In genomic region chr17:5182597-5183409, GRCh38 we compare ENCODE assay signal across 25 cellular contexts. TPM values are rescaled to one million over a fixed set of nuclear protein-coding genes. Genes with fewer than 3 reads are reported as not detected.
DNase-seq lines count a peak whose midpoint lies in the region; ATAC-seq, FAIRE-seq and TF ChIP-seq lines count a peak whose summit lies in the region.
"Had no signal": no experiment of that assay in that cellular context is flagged by ENCODE, and none has a peak within 500 bp of the region (broad histone marks: within the 10 kb centered on the region; RNA-seq: fewer than 3 reads in every experiment).

No MANE protein-coding gene starts in this region.

- H4K20me1 ChIP-seq in HepG2 (ENCODE audit: insufficient read depth, low read length) = no peaks in the 10 kb centered on the region

- H3K36me3 Mint-ChIP-seq in central memory CD8-positive, alpha-beta T cell (ENCODE audit: insufficient read depth) = peaks cover 19% of the 10 kb centered on the region
- H3K36me3 Mint-ChIP-seq in mesothelial cell of epicardium = peaks cover 84% of the 10 kb centered on the region

- TF ChIP-seq EP300 in HepG2 (IDR thresholded peaks at IDR 0.05; ENCODE audit: low read depth in 2 of 2, low read length in 2 of 2) (no peak), HepG2 (CRISPR knock-in tag; IDR thresholded peaks at IDR 0.05; ENCODE audit: borderline replicate concordance) (no peak)

- POLR2A ChIA-PET in HepG2 (lab: Yijun Ruan, JAX) = no interaction called here

- TF ChIP-seq CTCF in liver (IDR thresholded peaks at IDR 0.05; ENCODE audit: low read depth, low read length, missing input control) (no peak), HepG2 (CRISPR knock-in tag; IDR thresholded peaks at IDR 0.05) (no peak), mesothelial cell of epicardium (IDR thresholded peaks at IDR 0.05; ENCODE audit: unreplicated experiment) (no peak)

- H3K4me1 ChIP-seq in liver (ENCODE audit: control insufficient read depth in 4 of 4, insufficient read depth in 4 of 4, low read length in 3 of 4) (no peaks in the 10 kb centered on the region), HepG2 (ENCODE audit: insufficient read depth, low read length) (no peaks in the 10 kb centered on the region)
- H3K4me1 ChIP-seq: heart left ventricle, upper lobe of right lung had no signal

- CTCF ChIA-PET in HepG2 (lab: Yijun Ruan, JAX; ENCODE audit: low intra/inter-chr PET ratio, low total read pairs) = no interaction called here

- no TSS peak for BruUV-seq in HepG2 (replicated peaks; lab: Mats Ljungman, UMichigan)

- no peak overlapping the region for H3K4me2 ChIP-seq in HepG2 (ENCODE audit: low read depth, low read length)

- no peaks in the 10 kb centered on the region for H3K27me3 ChIP-seq in liver (ENCODE audit: control insufficient read depth in 4 of 4, insufficient read depth in 4 of 4, low read length in 3 of 4)
- no peaks in the 10 kb centered on the region for H3K27me3 ChIP-seq in HepG2 (ENCODE audit: control insufficient read depth in 1 of 2, insufficient read depth in 2 of 2, low read length in 2 of 2)
- H3K27me3 ChIP-seq: heart left ventricle, upper lobe of right lung had no signal

- H3K4me3 Mint-ChIP-seq in central memory CD8-positive, alpha-beta T cell = peak overlapping the region; percentile 20
- no peak overlapping the region for H3K4me3 Mint-ChIP-seq in mesothelial cell of epicardium
- H3K4me3 Mint-ChIP-seq: dendritic cell treated with granulocyte-macrophage colony-stimulating factor and Interleukin-4, amounts not matched to agents 40 ng/mL and 50 ng/mL, for 4 days had no signal

- H3K27me3 Mint-ChIP-seq in central memory CD8-positive, alpha-beta T cell = no peaks in the 10 kb centered on the region
- H3K27me3 Mint-ChIP-seq in mesothelial cell of epicardium (ENCODE audit: low read depth) = no peaks in the 10 kb centered on the region
- H3K27me3 Mint-ChIP-seq: dendritic cell treated with granulocyte-macrophage colony-stimulating factor and Interleukin-4, amounts not matched to agents 40 ng/mL and 50 ng/mL, for 4 days had no signal

- TF ChIP-seq POLR2A in HepG2 (IDR thresholded peaks at IDR 0.05; ENCODE audit: insufficient read depth in 1 of 2, low read depth in 2 of 2, low read length in 2 of 2) = no peak

- no peak overlapping the region for H2AFZ ChIP-seq in HepG2 (ENCODE audit: low read length)

- H3K4me1 Mint-ChIP-seq in central memory CD8-positive, alpha-beta T cell = peaks cover 6% of the 10 kb centered on the region
- H3K4me1 Mint-ChIP-seq in mesothelial cell of epicardium = no peaks in the 10 kb centered on the region

- WGBS in liver = 99% methylated on average over 6 of the region's 6 CpGs
- 76% methylated on average over 6 of the region's 6 CpGs for WGBS in HepG2 (ENCODE audit: low lambda C conversion rate)

- TF ChIP-seq RAD21 in liver (IDR thresholded peaks at IDR 0.05) (no peak), HepG2 (CRISPR knock-in tag; IDR thresholded peaks at IDR 0.05) (no peak)

- peak overlapping the region in 2 of 3 donors; percentile 64 to 68 for H3K4me3 ChIP-seq in liver (ENCODE audit: low read depth in 1 of 3, low read length in 3 of 3)
- H3K4me3 ChIP-seq in HepG2 (replicated peaks in 1 of 3; ENCODE audit: insufficient read depth in 1 of 3, low read depth in 2 of 3, low read length in 3 of 3) = no peak overlapping the region
- H3K4me3 ChIP-seq: heart left ventricle, upper lobe of right lung had no signal

- no peak for FAIRE-seq in HepG2 (lab: Jason Lieb, UNC)
- FAIRE-seq: GM18507 had no signal

- ATAC-seq in HepG2 = no peak
- no peak for ATAC-seq in central memory CD8-positive, alpha-beta T cell (replicated peaks; ENCODE audit: extremely low read depth, poor library complexity, severe bottlenecking)
- ATAC-seq in GM19395 (IDR thresholded peaks at IDR 0.05; ENCODE audit: unreplicated experiment) = no peak
- ATAC-seq: heart left ventricle, left ventricle myocardium superior, upper lobe of right lung had no signal

- H3K9me3 Mint-ChIP-seq in central memory CD8-positive, alpha-beta T cell = peaks cover 25% of the 10 kb centered on the region
- peaks cover 66% of the 10 kb centered on the region for H3K9me3 Mint-ChIP-seq in mesothelial cell of epicardium

- H3K36me3 ChIP-seq in liver (ENCODE audit: control insufficient read depth in 4 of 4, insufficient read depth in 3 of 4, low read depth in 1 of 4, low read length in 3 of 4) = peaks cover 0 to 18% (median 1%) of the 10 kb centered on the region in 4 donors
- H3K36me3 ChIP-seq in HepG2 (replicated peaks in 1 of 2; ENCODE audit: control insufficient read depth in 1 of 2, insufficient read depth in 2 of 2, low read length in 2 of 2) = no peaks in the 10 kb centered on the region
- H3K36me3 ChIP-seq: upper lobe of right lung had no signal

- H3K9me3 ChIP-seq in liver (ENCODE audit: control insufficient read depth in 4 of 4, low read length in 3 of 4) = peaks cover 52 to 89% (median 62%) of the 10 kb centered on the region in 4 donors
- peaks cover 31% of the 10 kb centered on the region for H3K9me3 ChIP-seq in HepG2 (ENCODE audit: low read length)

- peak overlapping the region; percentile 57 for H3K27ac Mint-ChIP-seq in central memory CD8-positive, alpha-beta T cell (ENCODE audit: low read depth)
- H3K27ac Mint-ChIP-seq in mesothelial cell of epicardium = peak overlapping the region; percentile 22
- H3K27ac Mint-ChIP-seq: dendritic cell treated with granulocyte-macrophage colony-stimulating factor and Interleukin-4, amounts not matched to agents 40 ng/mL and 50 ng/mL, for 4 days had no signal

- intact Hi-C loops in HepG2 (cut with micrococcal nuclease; ENCODE audit: unreplicated experiment) = no loop called here

- H3K27ac ChIP-seq in liver (ENCODE audit: low read depth in 1 of 2, low read length in 2 of 2) (no peak overlapping the region), HepG2 (ENCODE audit: extremely low read length, insufficient read depth, low read length) (no peak overlapping the region)
- H3K27ac ChIP-seq: heart left ventricle, upper lobe of right lung had no signal

- no peak overlapping the region for H3K9ac ChIP-seq in liver (ENCODE audit: low read depth in 1 of 2, low read length in 2 of 2)
- H3K9ac ChIP-seq in HepG2 (ENCODE audit: insufficient read depth, low read depth, low read length) = no peak overlapping the region

- in situ Hi-C loops in HepG2 (cut with HindIII; ENCODE audit: extremely low pct_ligation_motif_present, low pct_unique_long_range_greater_than_20kb) = no loop called here

- no peak for DNase-seq in HepG2 (ENCODE audit: low spot score)
- no peak for DNase-seq in central memory CD8-positive, alpha-beta T cell (ENCODE audit: low spot score in 2 of 2)
- no peak for DNase-seq in mesothelial cell of epicardium (ENCODE audit: low spot score in 2 of 2, unreplicated experiment in 2 of 2)
- no peak for DNase-seq in NCI-H526 (lab: John Stamatoyannopoulos, UW)
- no peak for DNase-seq in NCI-H345 treated with DMSO at 0.1 percent for 48 hours (lab: John Stamatoyannopoulos, UW; ENCODE audit: unreplicated experiment)
- DNase-seq: activated CD4-positive, alpha-beta T cell treated with anti-CD3 and anti-CD28 coated beads, Interleukin-2, amount 50 U/mL, for 4 hours; activated CD8-positive, alpha-beta memory T cell treated with anti-CD3 and anti-CD28 coated beads, Interleukin-2, amount 50 U/mL, for 48 hours; activated effector memory CD4-positive, alpha-beta T cell treated with Interleukin-2 at 50 U/mL for 16 hours; DMS153; HCEC 1CT; heart left ventricle; left ventricle myocardium superior; NCI-H146; NCI-H524 treated with DMSO at 0.1 percent for 48 hours; retina; T-helper 9 cell; upper lobe of right lung had no signal

- H3K79me2 ChIP-seq in HepG2 (ENCODE audit: insufficient read depth, low read length) = no peaks in the 10 kb centered on the region

RNA-seq across cellular contexts. Expression of gene ZNF594, which starts 8.9 kb away (rescaled TPM):
- total RNA-seq in liver (1 to 10 TPM; 6.7 to 7.4 TPM), HepG2 (2016; rRNA removed; fragmentation: Illumina TruSeq; extraction: Trizol) (9.0 and 9.6 TPM in 2 replicates), mesothelial cell of epicardium (18.3 to 21.0 TPM (median 18.9 TPM) in 3 replicates)
- polyA plus RNA-seq in liver (1 to 10 TPM in 1 of 2 donors, under 1 TPM in 1; 0.76 to 1.5 TPM), HepG2 (2011; rRNA removed) (2.9 TPM in 2 replicates)
- total RNA-seq in HepG2 (2016; cell fraction: cytosol; rRNA removed; fragmentation: Illumina TruSeq; extraction: Trizol; ENCODE audit: low read depth) = 1.1 and 2.2 TPM in 2 replicates
- total RNA-seq in HepG2 (2016; cell fraction: insoluble cytoplasmic fraction; rRNA removed; fragmentation: Illumina TruSeq; extraction: Trizol) = 9.2 and 10.9 TPM in 2 replicates
- total RNA-seq in HepG2 (2016; cell fraction: membrane; rRNA removed; fragmentation: Illumina TruSeq; extraction: Trizol) = 4.9 and 5.1 TPM in 2 replicates
- total RNA-seq in HepG2 (2016; cell fraction: nucleus; rRNA removed; fragmentation: Illumina TruSeq; extraction: Trizol) = 13.9 and 16.3 TPM in 2 replicates
- polyA plus RNA-seq in HepG2 (2011; cell fraction: cytosol; rRNA removed) = 1.3 and 1.8 TPM in 2 replicates
- polyA plus RNA-seq in HepG2 (2011; cell fraction: nucleus; rRNA removed) = 9.2 and 9.7 TPM in 2 replicates
- polyA plus RNA-seq in HepG2 (2012) = 3.0 and 3.4 TPM in 2 replicates
- 0.53 and 0.61 TPM in 2 replicates for polyA plus RNA-seq in HepG2 (2016; cell fraction: cytosol; fragmentation: Illumina TruSeq; extraction: Trizol; ENCODE audit: low read depth)
- polyA plus RNA-seq in HepG2 (2016; cell fraction: insoluble cytoplasmic fraction; fragmentation: Illumina TruSeq; extraction: Trizol; ENCODE audit: low read depth) = 4.1 and 4.2 TPM in 2 replicates
- polyA plus RNA-seq in HepG2 (2016; cell fraction: membrane; fragmentation: Illumina TruSeq; extraction: Trizol; ENCODE audit: low read depth) = 1.00 and 1.7 TPM in 2 replicates
- polyA plus RNA-seq in HepG2 (2016; cell fraction: nucleus; fragmentation: Illumina TruSeq; extraction: Trizol; ENCODE audit: insufficient read depth, low read depth) = 15.7 and 18.5 TPM in 2 replicates
- 3.6 and 5.3 TPM in 2 replicates for polyA minus RNA-seq in HepG2 (2011; rRNA and poly(A)+ RNA removed; ENCODE audit: low replicate concordance)
- 3.0 and 3.5 TPM in 2 replicates for polyA minus RNA-seq in HepG2 (2011; cell fraction: cytosol; rRNA and poly(A)+ RNA removed)
- 14.4 and 19.0 TPM in 2 replicates for polyA minus RNA-seq in HepG2 (2011; cell fraction: nucleus; rRNA and poly(A)+ RNA removed)

RNA-seq across cellular contexts. Expression of gene SCIMP, which starts 51.9 kb away (rescaled TPM):
- total RNA-seq in liver (1 to 10 TPM; 3.9 to 5.7 TPM), HepG2 (2016; rRNA removed; fragmentation: Illumina TruSeq; extraction: Trizol) (not detected in 2 replicates), mesothelial cell of epicardium (not detected in 3 replicates)
- polyA plus RNA-seq in liver (1 to 10 TPM; 3.0 TPM), HepG2 (2011; rRNA removed) (not detected in 2 replicates)
- not detected in 2 replicates for total RNA-seq in HepG2 (2016; cell fraction: cytosol; rRNA removed; fragmentation: Illumina TruSeq; extraction: Trizol; ENCODE audit: low read depth)
- total RNA-seq in HepG2 (2016; cell fraction: insoluble cytoplasmic fraction; rRNA removed; fragmentation: Illumina TruSeq; extraction: Trizol) = not detected in 2 replicates
- total RNA-seq in HepG2 (2016; cell fraction: membrane; rRNA removed; fragmentation: Illumina TruSeq; extraction: Trizol) = not detected in 2 replicates
- total RNA-seq in HepG2 (2016; cell fraction: nucleus; rRNA removed; fragmentation: Illumina TruSeq; extraction: Trizol) = not detected in 2 replicates
- not detected in 2 replicates for polyA plus RNA-seq in HepG2 (2011; cell fraction: cytosol; rRNA removed)
- polyA plus RNA-seq in HepG2 (2011; cell fraction: nucleus; rRNA removed) = not detected in 2 replicates
- polyA plus RNA-seq in HepG2 (2012) = not detected in 2 replicates
- not detected in 2 replicates for polyA plus RNA-seq in HepG2 (2016; cell fraction: cytosol; fragmentation: Illumina TruSeq; extraction: Trizol; ENCODE audit: low read depth)
- not detected in 2 replicates for polyA plus RNA-seq in HepG2 (2016; cell fraction: insoluble cytoplasmic fraction; fragmentation: Illumina TruSeq; extraction: Trizol; ENCODE audit: low read depth)
- polyA plus RNA-seq in HepG2 (2016; cell fraction: membrane; fragmentation: Illumina TruSeq; extraction: Trizol; ENCODE audit: low read depth) = not detected in 2 replicates
- polyA plus RNA-seq in HepG2 (2016; cell fraction: nucleus; fragmentation: Illumina TruSeq; extraction: Trizol; ENCODE audit: insufficient read depth, low read depth) = not detected in 2 replicates
- 0.19 TPM in 1 of 2 replicates, not detected in the other for polyA minus RNA-seq in HepG2 (2011; rRNA and poly(A)+ RNA removed; ENCODE audit: low replicate concordance)
- not detected in 2 replicates for polyA minus RNA-seq in HepG2 (2011; cell fraction: cytosol; rRNA and poly(A)+ RNA removed)
- polyA minus RNA-seq in HepG2 (2011; cell fraction: nucleus; rRNA and poly(A)+ RNA removed) = not detected in 2 replicates
- total RNA-seq: G401, osteoblast, RPMI7951, SK-MEL-5 had no signal

Comparison
In these comparisons a context has a peak if more than half of its experiments do, and no peak if none do; other contexts are left out.
1. H3K4me3 ChIP-seq: peak in liver (2 of 3); none in HepG2 (0 of 3).